2 cellular contexts compared by ENCODE assay signal in genomic region chrX:13398073-13398823, GRCh38.
A peak's percentile ranks its signal among the peaks of the same experiment; 100 is the strongest.
TF ChIP-seq lines count a peak whose summit lies in the region.

No MANE protein-coding gene starts in this region.

TF ChIP-seq in K562, 482 proteins besides CTCF, POLR2A, EP300 and RAD21 (continued from another document and continues in another):
- TF ChIP-seq ZNF592 (IDR thresholded peaks at IDR 0.05) (no peak), NCOR1 (IDR thresholded peaks at IDR 0.05) (peak; percentile 32; the same call in 1 of the 2 replicates), HMBOX1 (IDR thresholded peaks at IDR 0.05) (0 out of 2 replicates have a peak, but pooled peaks have one; percentile 19), NRF1 (conservative IDR thresholded peaks at IDR 0.05 in 1 of 2, IDR thresholded peaks at IDR 0.05 in 1 of 2) (peak; percentile 49 to 61), NFE2 (IDR thresholded peaks at IDR 0.05; ENCODE audit: low read depth) (peak; percentile 44; the same call in 1 of the 2 replicates), ATF3 (IDR thresholded peaks at IDR 0.05) (peak; percentile 85), ATF3 (CRISPR knock-in tag; conservative IDR thresholded peaks at IDR 0.05) (no peak), SMARCE1 (IDR thresholded peaks at IDR 0.05) (peak; percentile 49; the same call in 1 of the 2 replicates), ARID1B (IDR thresholded peaks at IDR 0.05) (peak; percentile 62), TEAD1 (CRISPR knock-in tag; IDR thresholded peaks at IDR 0.05) (peak; percentile 42 to 89; a peak in 2 of 4 replicates), SMARCA4 (IDR thresholded peaks at IDR 0.05) (peak; percentile 56; the same call in 1 of the 2 replicates), MTA3 (IDR thresholded peaks at IDR 0.05; ENCODE audit: borderline replicate concordance) (no peak), FOSL1 (tag; conservative IDR thresholded peaks at IDR 0.05) (peak; percentile 98), JUN (IDR thresholded peaks at IDR 0.05; ENCODE audit: borderline replicate concordance, low read depth, low read length) (peak; percentile 92), JUN (CRISPR knock-in tag; IDR thresholded peaks at IDR 0.05; ENCODE audit: borderline replicate concordance) (no peak), JUND (IDR thresholded peaks at IDR 0.05; ENCODE audit: borderline replicate concordance, low read depth, low read length) (peak; percentile 90), JUND (tag; IDR thresholded peaks at IDR 0.05; ENCODE audit: borderline replicate concordance, low read depth, low read length) (peak; percentile 76; the same call in 1 of the 3 replicates), CBFA2T2 (conservative IDR thresholded peaks at IDR 0.05) (peak; percentile 12; the same call in 1 of the 2 replicates), FOS (IDR thresholded peaks at IDR 0.05; ENCODE audit: extremely low read depth, insufficient read length) (peak; percentile 30), DPF2 (IDR thresholded peaks at IDR 0.05) (0 out of 2 replicates have a peak, but pooled peaks have one; percentile 36), MAFK (IDR thresholded peaks at IDR 0.05; ENCODE audit: low read length) (peak; percentile 29; the same call in 1 of the 2 replicates), ATF7 (IDR thresholded peaks at IDR 0.05) (0 out of 2 replicates have a peak, but pooled peaks have one; percentile 28)

TF ChIP-seq in HepG2, 621 proteins besides CTCF, POLR2A, EP300 and RAD21 (continued from another document):
- TF ChIP-seq FOSL1 (CRISPR knock-in tag; IDR thresholded peaks at IDR 0.05; ENCODE audit: borderline replicate concordance) (peak; percentile 28; the same call in 1 of the 2 replicates), ARID5B (CRISPR knock-in tag; IDR thresholded peaks at IDR 0.05) (peak; percentile 35; the same call in 1 of the 2 replicates), NR2F6 (IDR thresholded peaks at IDR 0.05) (no peak), NR2F6 (CRISPR knock-in tag; IDR thresholded peaks at IDR 0.05) (peak; percentile 30; the same call in 1 of the 2 replicates)
